ENCODE assay signal across 13 cellular contexts in genomic region chr4:169341490-169341889, GRCh38.
DNase-seq lines count a peak whose midpoint lies in the region; ATAC-seq and TF ChIP-seq lines count a peak whose summit lies in the region.
"Had no signal": no experiment of that assay in that cellular context is flagged by ENCODE, and none has a peak within 500 bp of the region (broad histone marks: within the 10 kb centered on the region; RNA-seq: fewer than 3 reads in every experiment).

No MANE protein-coding gene starts in this region.

- intact Hi-C loops in adrenal gland (cut with DNase I) (no loop called here), heart right ventricle (cut with DNase I) (no loop called here)

- H3K27ac ChIP-seq in adrenal gland: no peak overlapping the region
- H3K27ac ChIP-seq in heart right ventricle: no peak overlapping the region
- H3K27ac ChIP-seq: C4-2B, RWPE1 had no signal

- TF ChIP-seq POLR2A in adrenal gland (IDR thresholded peaks at IDR 0.05): no peak

- ATAC-seq in GM21717 (IDR thresholded peaks at IDR 0.05; ENCODE audit: unreplicated experiment) (peak; percentile 91), HG03342 (IDR thresholded peaks at IDR 0.05; ENCODE audit: unreplicated experiment) (peak; percentile 79), GM21737 (IDR thresholded peaks at IDR 0.05; ENCODE audit: unreplicated experiment) (no peak), heart right ventricle (no peak), SK-N-SH treated with all-trans-retinoic acid at 6 μM for 48 hours (no peak)
- ATAC-seq: WTC11 had no signal

- DNase-seq in GM13977 (ENCODE audit: low spot score) (peak; percentile 34), fibroblast of peridontal ligament (ENCODE audit: extremely low read depth) (peak; percentile 9), adrenal gland (no peak), heart right ventricle (no peak)
- DNase-seq: activated effector memory CD4-positive, alpha-beta T cell treated with Interleukin-2 at 50 U/mL for 16 hours; effector CD4-positive, alpha-beta T cell had no signal

- in situ Hi-C loops in GM13977 (cut with MboI; ENCODE audit: low pct_unique_long_range_greater_than_20kb, low sequenced_read_pairs, unreplicated experiment): no loop called here

- no peaks in the 10 kb centered on the region for H3K4me1 ChIP-seq in adrenal gland (replicated peaks in 1 of 2)
- no peaks in the 10 kb centered on the region for H3K4me1 ChIP-seq in heart right ventricle

- 91 to 100% (median 97%) methylated on average over 4 of the region's 4 CpGs for WGBS in adrenal gland, 4 donors
- 82 to 92% methylated on average over 4 of the region's 4 CpGs for WGBS in heart right ventricle, 2 donors

- H3K9me3 ChIP-seq in adrenal gland (replicated peaks in 1 of 3) (no peaks in the 10 kb centered on the region), heart right ventricle (peaks cover 0 to 4% (median 0%) of the 10 kb centered on the region in 11 donors)

- TF ChIP-seq CTCF in GM13977 (IDR thresholded peaks at IDR 0.05; ENCODE audit: extremely low read depth, insufficient read depth, missing control alignments) (no peak), adrenal gland (IDR thresholded peaks at IDR 0.05) (no peak), heart right ventricle (IDR thresholded peaks at IDR 0.05) (no peak)

- H3K36me3 ChIP-seq in adrenal gland (replicated peaks in 1 of 2): no peaks in the 10 kb centered on the region
- no peaks in the 10 kb centered on the region for H3K36me3 ChIP-seq in heart right ventricle

- H3K4me3 ChIP-seq in adrenal gland: no peak overlapping the region
- H3K4me3 ChIP-seq in heart right ventricle: no peak overlapping the region

- H3K27me3 ChIP-seq in adrenal gland (no peaks in the 10 kb centered on the region), heart right ventricle (no peaks in the 10 kb centered on the region)

TF ChIP-seq in SK-N-SH treated with all-trans-retinoic acid at 6 μM for 48 hours, 23 proteins besides CTCF, POLR2A, EP300 and RAD21:
- TF ChIP-seq ZC3H10 (CRISPR knock-in tag; IDR thresholded peaks at IDR 0.05) (no peak), ESRRG (CRISPR knock-in tag; IDR thresholded peaks at IDR 0.05) (no peak)

Comparison
In these comparisons a context has a peak if more than half of its experiments do, and no peak if none do; other contexts are left out.
1. DNase-seq: peak in GM13977 (single experiment) and fibroblast of peridontal ligament (single experiment); none in adrenal gland (0 of 7) and heart right ventricle (0 of 2).
2. ATAC-seq: peak in GM21717 (single experiment) and HG03342 (single experiment); none in GM21737 (single experiment), heart right ventricle (0 of 8) and SK-N-SH treated with all-trans-retinoic acid at 6 μM for 48 hours (single experiment).